8 cellular contexts compared by ENCODE assay signal in genomic region chr1:85707990-85708825, GRCh38. TPM values are rescaled to one million over a fixed set of nuclear protein-coding genes. Genes with fewer than 3 reads are reported as not detected.
DNase-seq lines count a peak whose midpoint lies in the region; ATAC-seq, FAIRE-seq and TF ChIP-seq lines count a peak whose summit lies in the region.

ZNHIT6 (minus strand) TSS chr1:85708433; CDS start chr1:85708284, 149 bp downstream.

- in situ Hi-C loops in G401 (cut with HindIII; ENCODE audit: low sequenced_read_pairs) = loop anchor here (10.0 kb wide), 1 partner anchor 103 kb away; no protein-coding TSS in a partner anchor

- peak within 1 kb of the TSS; percentile 96 for H3K4me3 ChIP-seq in fibroblast of the aortic adventitia (ENCODE audit: low read depth, low read length)

- FAIRE-seq in H54 (lab: Jason Lieb, UNC) = peak; percentile 94

- H3K4me3 Mint-ChIP-seq in activated T-helper 2 cell treated with anti-CD3 and anti-CD28 coated beads, Interferon-gamma antibody, Interleukin-2, Interleukin-4, amounts not matched to agents 10 μg/mL and 5 μg/mL and 100 μg/mL, durations not matched to agents 14 hours and 24 hours and 36 hours (ENCODE audit: low read depth) = no peak within 1 kb of the TSS
- H3K4me3 Mint-ChIP-seq in nephron = no peak within 1 kb of the TSS

- H3K27me3 Mint-ChIP-seq in activated T-helper 2 cell treated with anti-CD3 and anti-CD28 coated beads, Interferon-gamma antibody, Interleukin-2, Interleukin-4, amounts not matched to agents 10 μg/mL and 5 μg/mL and 100 μg/mL, durations not matched to agents 14 hours and 24 hours and 36 hours (ENCODE audit: low read depth) = peaks cover 1% of the 10 kb centered on the region
- no peaks in the 10 kb centered on the region for H3K27me3 Mint-ChIP-seq in nephron (ENCODE audit: low read depth)

- H3K27ac Mint-ChIP-seq in activated T-helper 2 cell treated with anti-CD3 and anti-CD28 coated beads, Interferon-gamma antibody, Interleukin-2, Interleukin-4, amounts not matched to agents 10 μg/mL and 5 μg/mL and 100 μg/mL, durations not matched to agents 14 hours and 24 hours and 36 hours = no peak within 1 kb of the TSS
- no peak within 1 kb of the TSS for H3K27ac Mint-ChIP-seq in nephron

- CTCF ChIA-PET in RWPE1 (lab: Yijun Ruan, JAX) = interaction anchor here (0.6 to 0.7 kb wide), 3 partner anchors 33 to 217 kb away, joined by 3 to 4 read pairs (median 3); no protein-coding TSS in a partner anchor

- peaks cover 20% of the 10 kb centered on the region for H3K4me1 Mint-ChIP-seq in activated T-helper 2 cell treated with anti-CD3 and anti-CD28 coated beads, Interferon-gamma antibody, Interleukin-2, Interleukin-4, amounts not matched to agents 10 μg/mL and 5 μg/mL and 100 μg/mL, durations not matched to agents 14 hours and 24 hours and 36 hours (ENCODE audit: low read depth)
- peaks cover 4% of the 10 kb centered on the region for H3K4me1 Mint-ChIP-seq in nephron

- H3K9me3 Mint-ChIP-seq in activated T-helper 2 cell treated with anti-CD3 and anti-CD28 coated beads, Interferon-gamma antibody, Interleukin-2, Interleukin-4, amounts not matched to agents 10 μg/mL and 5 μg/mL and 100 μg/mL, durations not matched to agents 14 hours and 24 hours and 36 hours = no peaks in the 10 kb centered on the region
- H3K9me3 Mint-ChIP-seq in nephron = no peaks in the 10 kb centered on the region

- intact Hi-C loops in activated T-helper 2 cell treated with anti-CD3 and anti-CD28 coated beads, Interferon-gamma antibody, Interleukin-2, Interleukin-4, amounts not matched to agents 10 μg/mL and 5 μg/mL and 100 μg/mL, durations not matched to agents 14 hours and 24 hours and 36 hours (cut with micrococcal nuclease) = loop anchor here (5.0 kb wide), 2 partner anchors 131 to 411 kb away; no protein-coding TSS in a partner anchor

- H3K36me3 Mint-ChIP-seq in activated T-helper 2 cell treated with anti-CD3 and anti-CD28 coated beads, Interferon-gamma antibody, Interleukin-2, Interleukin-4, amounts not matched to agents 10 μg/mL and 5 μg/mL and 100 μg/mL, durations not matched to agents 14 hours and 24 hours and 36 hours (ENCODE audit: low read depth) = peaks cover 28% of the 10 kb centered on the region
- peaks cover 28% of the 10 kb centered on the region for H3K36me3 Mint-ChIP-seq in nephron (ENCODE audit: low read depth)

- TF ChIP-seq POLR2A in H54 (IDR thresholded peaks at IDR 0.05; ENCODE audit: low read depth, low read length) = peak; percentile 80

- DNase-seq in G401 (ENCODE audit: low spot score) (peak; percentile 94), H54 (ENCODE audit: insufficient read length, low spot score) (peak; percentile 74), LoVo (ENCODE audit: low spot score) (peak; percentile 96), RWPE1 (ENCODE audit: low spot score) (peak; percentile 87), fibroblast of the aortic adventitia (ENCODE audit: low read depth) (peak; percentile 96)
- peak; percentile 84 for DNase-seq in activated T-helper 2 cell treated with anti-CD3 and anti-CD28 coated beads, Interferon-gamma antibody, Interleukin-2, Interleukin-4, amounts not matched to agents 10 μg/mL and 5 μg/mL and 100 μg/mL, durations not matched to agents 14 hours and 24 hours and 36 hours (ENCODE audit: low spot score)
- DNase-seq in stimulated activated naive CD8-positive, alpha-beta T cell treated with anti-CD3 and anti-CD28 coated beads, Interleukin-15, Interleukin-2, amounts not matched to agents 100 U/mL and 50 U/mL, for 24 hours = peak; percentile 81

- ATAC-seq in stimulated activated naive CD8-positive, alpha-beta T cell treated with anti-CD3 and anti-CD28 coated beads, Interleukin-15, Interleukin-2, amounts not matched to agents 100 U/mL and 50 U/mL, for 24 hours = peak; percentile 97

- TF ChIP-seq CTCF in RWPE1 (conservative IDR thresholded peaks at IDR 0.05; ENCODE audit: low read depth) = peak; percentile 19; the same call in 1 of the 2 replicates
- TF ChIP-seq CTCF in fibroblast of the aortic adventitia (IDR thresholded peaks at IDR 0.05; ENCODE audit: insufficient read depth, low read length) = peak; percentile 52
- peak; percentile 51 to 60 (median 53) for TF ChIP-seq CTCF in nephron (IDR thresholded peaks at IDR 0.05; ENCODE audit: unreplicated experiment in 3 of 3)

- H3K27ac ChIP-seq in RWPE1 = peak within 1 kb of the TSS; percentile 81

- POLR2A ChIA-PET in RWPE1 (lab: Yijun Ruan, JAX; ENCODE audit: low non-redundant PET) = interaction anchor here (0.6 to 0.9 kb wide), 3 partner anchors 137 to 321 kb away, joined by 4 to 9 read pairs (median 4); no protein-coding TSS in a partner anchor

RNA-seq across cellular contexts. Expression of gene ZNHIT6, which starts in this region (rescaled TPM):
- total RNA-seq in G401 (2014; rRNA removed; shearing (Covaris generic)) = 4.4 and 10.2 TPM in 2 replicates
- 19.9 and 21.8 TPM in 2 replicates for total RNA-seq in activated T-helper 2 cell treated with anti-CD3 and anti-CD28 coated beads, Interferon-gamma antibody, Interleukin-2, Interleukin-4, amounts not matched to agents 10 μg/mL and 5 μg/mL and 100 μg/mL, durations not matched to agents 14 hours and 24 hours and 36 hours
- total RNA-seq in fibroblast of the aortic adventitia (ENCODE audit: low replicate concordance) = 17.9 and 18.1 TPM in 2 replicates

Comparison
In these comparisons a context has a peak if more than half of its experiments do, and no peak if none do; other contexts are left out.
1. Peak in every context shown above with its lines: DNase-seq, ATAC-seq, H3K4me3 ChIP-seq and H3K27ac ChIP-seq.